1 cellular context compared by ENCODE assay signal in genomic region chr7:116439005-116439404, GRCh38.
TF ChIP-seq lines count a peak whose summit lies in the region.

No MANE protein-coding gene starts in this region.

TF ChIP-seq in K562, 482 proteins besides CTCF, POLR2A, EP300 and RAD21 (continued from another document and continues in another):
- TF ChIP-seq ZBTB5 (IDR thresholded peaks at IDR 0.05): no peak
- no peak for TF ChIP-seq CREB3L1 (IDR thresholded peaks at IDR 0.05; ENCODE audit: borderline replicate concordance, low read depth)
- TF ChIP-seq ARID2 (IDR thresholded peaks at IDR 0.05): no peak
- TF ChIP-seq CBX2 (IDR thresholded peaks at IDR 0.05; ENCODE audit: insufficient read depth, low read length, poor library complexity, severe bottlenecking): no peak
- TF ChIP-seq DEAF1 (CRISPR knock-in tag; IDR thresholded peaks at IDR 0.05): 0 out of 2 replicates have a peak, but pooled peaks have one; percentile 12
- TF ChIP-seq GABPB1 (CRISPR knock-in tag; IDR thresholded peaks at IDR 0.05): no peak
- no peak for TF ChIP-seq ZFPM2 (CRISPR knock-in tag; IDR thresholded peaks at IDR 0.05)
- TF ChIP-seq SIRT6 (IDR thresholded peaks at IDR 0.05; ENCODE audit: low read depth, low read length): no peak
- TF ChIP-seq SREBF1 (IDR thresholded peaks at IDR 0.05; ENCODE audit: borderline replicate concordance, low read depth, low read length): no peak
- TF ChIP-seq C11orf30 (IDR thresholded peaks at IDR 0.05; ENCODE audit: low read depth): peak; percentile 27; the same call in 1 of the 2 replicates
- no peak for TF ChIP-seq IRF9 (tag; IDR thresholded peaks at IDR 0.05)
- peak in 1 of 2 experiments; percentile 65; a peak in 1 of 4 replicates for TF ChIP-seq RCOR1 (IDR thresholded peaks at IDR 0.05; ENCODE audit: borderline replicate concordance in 1 of 2, low read depth in 2 of 2, low read length in 2 of 2)
- peak; percentile 80 for TF ChIP-seq ZEB2 (IDR thresholded peaks at IDR 0.05)
- no peak for TF ChIP-seq POLR2B (IDR thresholded peaks at IDR 0.05; ENCODE audit: low read depth, partially characterized antibody)
- TF ChIP-seq PHF21A (IDR thresholded peaks at IDR 0.05; ENCODE audit: borderline replicate concordance, low read depth): no peak
- TF ChIP-seq ZNF561 (CRISPR knock-in tag; conservative IDR thresholded peaks at IDR 0.05): no peak
- no peak for TF ChIP-seq BCLAF1 (IDR thresholded peaks at IDR 0.05; ENCODE audit: borderline replicate concordance in 1 of 2, control insufficient read depth in 1 of 2, low read depth in 2 of 2, low read length in 1 of 2)
- no peak for TF ChIP-seq RBM39 (optimal IDR thresholded peaks at IDR 0.05; ENCODE audit: low read depth, low read length)
- TF ChIP-seq SAP30 (IDR thresholded peaks at IDR 0.05; ENCODE audit: borderline replicate concordance, insufficient read depth, low read depth, low read length, poor library complexity, severe bottlenecking): no peak
- TF ChIP-seq HDAC1 (IDR thresholded peaks at IDR 0.05): peak in 1 of 2 experiments; percentile 68; a peak in 2 of 4 replicates
- no peak for TF ChIP-seq ATF2 (CRISPR knock-in tag; IDR thresholded peaks at IDR 0.05)
- no peak for TF ChIP-seq KAT2B (IDR thresholded peaks at IDR 0.05; ENCODE audit: low read depth, low read length)
- TF ChIP-seq POLR2AphosphoS5 (IDR thresholded peaks at IDR 0.05; ENCODE audit: control insufficient read depth, insufficient read depth, low read depth, low read length): peak; percentile 82
- no peak for TF ChIP-seq CBX8 (IDR thresholded peaks at IDR 0.05; ENCODE audit: borderline replicate concordance, extremely low read depth, low read depth, low read length, poor library complexity, severe bottlenecking)
- TF ChIP-seq ZNF76 (CRISPR knock-in tag; IDR thresholded peaks at IDR 0.05; ENCODE audit: borderline replicate concordance): no peak
- TF ChIP-seq ID3 (CRISPR knock-in tag; IDR thresholded peaks at IDR 0.05): no peak
- no peak for TF ChIP-seq ID3 (tag; IDR thresholded peaks at IDR 0.05)
- no peak for TF ChIP-seq CBFB (CRISPR knock-in tag; IDR thresholded peaks at IDR 0.05)
- no peak for TF ChIP-seq GABPB2 (CRISPR knock-in tag; conservative IDR thresholded peaks at IDR 0.05)
- no peak for TF ChIP-seq ZNF395 (CRISPR knock-in tag; IDR thresholded peaks at IDR 0.05)
- TF ChIP-seq CEBPZ (IDR thresholded peaks at IDR 0.05; ENCODE audit: borderline replicate concordance, low read depth, low read length): no peak
- TF ChIP-seq MAZ (CRISPR knock-in tag; conservative IDR thresholded peaks at IDR 0.05 in 1 of 2, IDR thresholded peaks at IDR 0.05 in 1 of 2): peak in 1 of 2 experiments; percentile 60; a peak in 2 of 4 replicates
- no peak for TF ChIP-seq ESRRA (IDR thresholded peaks at IDR 0.05; ENCODE audit: borderline replicate concordance, low read depth)
- no peak for TF ChIP-seq ZKSCAN8 (CRISPR knock-in tag; IDR thresholded peaks at IDR 0.05)
- no peak for TF ChIP-seq RBFOX2 (IDR thresholded peaks at IDR 0.05; ENCODE audit: low read depth, low read length)
- TF ChIP-seq ARID4B (CRISPR knock-in tag; IDR thresholded peaks at IDR 0.05): no peak
- TF ChIP-seq NCOR1 (IDR thresholded peaks at IDR 0.05): peak; percentile 90
